In the genomic region with DNA sequence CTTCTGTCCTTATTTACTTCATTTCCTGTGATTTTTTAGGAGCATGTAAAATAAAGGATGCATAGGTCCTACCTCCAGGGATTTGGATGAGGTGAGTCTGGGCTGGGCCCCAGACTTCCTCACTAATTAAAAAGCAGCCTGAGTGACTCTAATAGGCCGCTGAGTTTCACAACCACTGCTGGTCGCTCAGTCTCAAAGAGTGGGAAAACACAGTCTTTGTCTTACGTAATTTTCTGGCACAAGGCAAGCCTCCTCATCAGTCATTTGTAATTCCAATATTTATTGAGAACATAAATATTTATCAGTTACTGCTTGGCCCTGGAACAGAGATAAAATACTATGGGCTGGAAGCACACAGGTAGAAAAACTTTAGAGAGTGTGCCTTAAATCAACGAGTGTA, we compare ENCODE assay signal across 24 cellular contexts.
A peak's percentile ranks its signal among the peaks of the same experiment; 100 is the strongest.
DNase-seq lines count a peak whose midpoint lies in the region; ATAC-seq, FAIRE-seq and TF ChIP-seq lines count a peak whose summit lies in the region.
"Had no signal": no experiment of that assay in that cellular context is flagged by ENCODE, and none has a peak within 500 bp of the region (broad histone marks: within the 10 kb centered on the region; RNA-seq: fewer than 3 reads in every experiment).

No MANE protein-coding gene starts in this region.

- no peak overlapping the region for H3K4me3 Mint-ChIP-seq in GM23338
- H3K4me3 Mint-ChIP-seq in CD14-positive monocyte = no peak overlapping the region
- H3K4me3 Mint-ChIP-seq: activated naive CD8-positive, alpha-beta T cell treated with anti-CD3 and anti-CD28 coated beads for 36 hours; CD4-positive, alpha-beta memory T cell; endodermal cell; naive B cell; T-cell had no signal

- FAIRE-seq in pancreas (lab: Jason Lieb, UNC) = no peak
- FAIRE-seq: GM19239 had no signal

- no peak for TF ChIP-seq CTCF in GM23338 (conservative IDR thresholded peaks at IDR 0.05; ENCODE audit: low read depth in 2 of 2)
- no peak for TF ChIP-seq CTCF in RWPE2 (IDR thresholded peaks at IDR 0.05; ENCODE audit: poor library complexity, severe bottlenecking)
- TF ChIP-seq CTCF in epithelial cell of esophagus (IDR thresholded peaks at IDR 0.05; ENCODE audit: insufficient read depth, low read depth, low read length, missing control alignments) = no peak
- no peak for TF ChIP-seq CTCF in pancreas (IDR thresholded peaks at IDR 0.05)
- TF ChIP-seq CTCF in CD14-positive monocyte (IDR thresholded peaks at IDR 0.05) = no peak
- TF ChIP-seq CTCF in uterus (IDR thresholded peaks at IDR 0.05) = no peak

- no peak overlapping the region for H3K4me2 ChIP-seq in GM23338

- no peak for DNase-seq in GM23338 (ENCODE audit: low spot score)
- no peak for DNase-seq in RWPE2 (ENCODE audit: low spot score)
- peak; percentile 76 for DNase-seq in epithelial cell of esophagus (ENCODE audit: low read depth)
- DNase-seq in pancreas = peak in 4 of 6 donors; percentile 27 to 55 (median 44)
- DNase-seq in CD14-positive monocyte (ENCODE audit: low spot score) = no peak
- no peak for DNase-seq in globus pallidus (ENCODE audit: low spot score)
- DNase-seq in uterus = no peak
- no peak for DNase-seq in NK-92 (lab: John Stamatoyannopoulos, UW; ENCODE audit: unreplicated experiment)
- DNase-seq: activated CD4-positive, alpha-beta T cell treated with anti-CD3 and anti-CD28 coated beads for 48 hours; activated naive CD8-positive, alpha-beta T cell treated with anti-CD3 and anti-CD28 coated beads for 36 hours; CD4-positive, alpha-beta memory T cell; colonic mucosa; endodermal cell; foreskin keratinocyte; KG1; naive B cell; NCI-H1105; NCI-H2107; NCI-H510A treated with DMSO at 0.1 percent for 48 hours; T-cell had no signal

- TF ChIP-seq POLR2A in uterus (IDR thresholded peaks at IDR 0.05) = no peak

- H3K27me3 ChIP-seq in GM23338 (ENCODE audit: insufficient read depth) (no peaks in the 10 kb centered on the region), RWPE2 (ENCODE audit: insufficient read depth, poor library complexity, severe bottlenecking) (no peaks in the 10 kb centered on the region), pancreas (no peaks in the 10 kb centered on the region), uterus (no peaks in the 10 kb centered on the region)
- H3K27me3 ChIP-seq: colonic mucosa, foreskin keratinocyte had no signal

- 0 out of 2 replicates have a peak overlapping the region, but pooled peaks have one; percentile 72 for H2AFZ ChIP-seq in GM23338

- no peaks in the 10 kb centered on the region for H3K9me3 ChIP-seq in RWPE2 (ENCODE audit: severe bottlenecking)
- H3K9me3 ChIP-seq in pancreas = no peaks in the 10 kb centered on the region
- no peaks in the 10 kb centered on the region for H3K9me3 ChIP-seq in uterus
- H3K9me3 ChIP-seq: colonic mucosa, thoracic aorta had no signal

- no peak overlapping the region for H3K27ac ChIP-seq in GM23338 (ENCODE audit: low read depth)
- H3K27ac ChIP-seq in RWPE2 (ENCODE audit: poor library complexity, severe bottlenecking) = no peak overlapping the region
- peak overlapping the region in 2 of 4 donors; percentile 45 to 51 for H3K27ac ChIP-seq in pancreas
- H3K27ac ChIP-seq in uterus = no peak overlapping the region
- H3K27ac ChIP-seq: colonic mucosa, foreskin keratinocyte, thoracic aorta had no signal

- H4K20me1 ChIP-seq in GM23338 (replicated peaks; ENCODE audit: insufficient read depth) = no peaks in the 10 kb centered on the region

- H3K27me3 Mint-ChIP-seq in GM23338 (ENCODE audit: insufficient read depth, low read depth, poor library complexity) = no peaks in the 10 kb centered on the region
- H3K27me3 Mint-ChIP-seq in CD14-positive monocyte (ENCODE audit: low read depth in 3 of 3) = no peaks in the 10 kb centered on the region
- H3K27me3 Mint-ChIP-seq: activated naive CD8-positive, alpha-beta T cell treated with anti-CD3 and anti-CD28 coated beads for 36 hours; CD4-positive, alpha-beta memory T cell had no signal

- intact Hi-C loops in pancreas (cut with DNase I) = no loop called here
- intact Hi-C loops in CD14-positive monocyte (cut with micrococcal nuclease) = no loop called here
- intact Hi-C loops in uterus (cut with DNase I; ENCODE audit: low total_unique reads) = no loop called here

- ATAC-seq in GM23338 (no peak), RWPE2 (ENCODE audit: low read depth) (peak; percentile 45; the same call in 1 of the 3 replicates), pancreas (peak; percentile 85 to 92 (median 90))
- ATAC-seq: foreskin keratinocyte, right cardiac atrium, Right ventricle myocardium inferior, T-cell had no signal

- H3K9me3 Mint-ChIP-seq in GM23338 (no peaks in the 10 kb centered on the region; the same call in 2 of the 3 replicates), CD14-positive monocyte (peaks cover 0 to 5% (median 2%) of the 10 kb centered on the region in 7 donors)
- H3K9me3 Mint-ChIP-seq: T-cell had no signal

- H3F3A ChIP-seq in GM23338 (replicated peaks; ENCODE audit: low read depth) = no peaks in the 10 kb centered on the region

- H3K4me1 ChIP-seq in GM23338 (ENCODE audit: insufficient read depth) = no peaks in the 10 kb centered on the region
- H3K4me1 ChIP-seq in RWPE2 (ENCODE audit: insufficient read depth, poor library complexity, severe bottlenecking) = peaks cover 6% of the 10 kb centered on the region
- peaks cover 10 to 21% (median 20%) of the 10 kb centered on the region in 3 donors for H3K4me1 ChIP-seq in pancreas
- H3K4me1 ChIP-seq in uterus = no peaks in the 10 kb centered on the region
- H3K4me1 ChIP-seq: colonic mucosa had no signal

- H3K27ac Mint-ChIP-seq in GM23338 = no peak overlapping the region
- H3K27ac Mint-ChIP-seq in CD14-positive monocyte = no peak overlapping the region
- H3K27ac Mint-ChIP-seq: activated naive CD8-positive, alpha-beta T cell treated with anti-CD3 and anti-CD28 coated beads for 36 hours; CD4-positive, alpha-beta memory T cell; endodermal cell; naive B cell; T-cell had no signal

- 0 out of 2 replicates have a peak, but pooled peaks cover 9% of the 10 kb centered on the region for H3K9me2 ChIP-seq in GM23338 (ENCODE audit: insufficient read depth)

- H3K4me3 ChIP-seq in GM23338 (no peak overlapping the region), RWPE2 (ENCODE audit: severe bottlenecking) (no peak overlapping the region), epithelial cell of esophagus (ENCODE audit: low read length) (no peak overlapping the region), pancreas (no peak overlapping the region), uterus (no peak overlapping the region)
- H3K4me3 ChIP-seq: colonic mucosa, thoracic aorta had no signal

- peaks cover 12% of the 10 kb centered on the region; the same call in 2 of the 3 replicates for H3K4me1 Mint-ChIP-seq in GM23338
- H3K4me1 Mint-ChIP-seq in CD14-positive monocyte = peaks cover 1% of the 10 kb centered on the region
- H3K4me1 Mint-ChIP-seq: activated naive CD8-positive, alpha-beta T cell treated with anti-CD3 and anti-CD28 coated beads for 36 hours; CD4-positive, alpha-beta memory T cell had no signal

- H3K36me3 ChIP-seq in GM23338 (ENCODE audit: insufficient read depth) (no peaks in the 10 kb centered on the region), RWPE2 (ENCODE audit: low read depth) (no peaks in the 10 kb centered on the region), pancreas (no peaks in the 10 kb centered on the region), uterus (no peaks in the 10 kb centered on the region)
- H3K36me3 ChIP-seq: colonic mucosa, thoracic aorta had no signal

- no peaks in the 10 kb centered on the region for H3K79me2 ChIP-seq in GM23338 (replicated peaks; ENCODE audit: insufficient read depth)

- WGBS in pancreas, 2 donors = 6 to 9% methylated on average over 4 of the region's 4 CpGs

- H3K36me3 Mint-ChIP-seq in GM23338 (ENCODE audit: low read depth) (no peaks in the 10 kb centered on the region; the same call in 2 of the 3 replicates), CD14-positive monocyte (no peaks in the 10 kb centered on the region)
- H3K36me3 Mint-ChIP-seq: CD4-positive, alpha-beta memory T cell; naive B cell; T-cell had no signal

TF ChIP-seq in GM23338, 12 proteins besides CTCF, POLR2A, EP300 and RAD21 (continues in another document):
- TF ChIP-seq EZH2phosphoT487 (IDR thresholded peaks at IDR 0.05; ENCODE audit: unreplicated experiment) (no peak), EZH2 (IDR thresholded peaks at IDR 0.05; ENCODE audit: low read depth, unreplicated experiment) (no peak), JUNB (IDR thresholded peaks at IDR 0.05; ENCODE audit: unreplicated experiment) (no peak), STAT1 (IDR thresholded peaks at IDR 0.05; ENCODE audit: unreplicated experiment) (no peak), CREB1 (CRISPR knock-in tag; IDR thresholded peaks at IDR 0.05; ENCODE audit: low read depth) (no peak), POLR2AphosphoS5 (IDR thresholded peaks at IDR 0.05; ENCODE audit: low read depth) (no peak), NANOG (IDR thresholded peaks at IDR 0.05; ENCODE audit: borderline replicate concordance) (no peak)
- TF ChIP-seq, protein P1, sequence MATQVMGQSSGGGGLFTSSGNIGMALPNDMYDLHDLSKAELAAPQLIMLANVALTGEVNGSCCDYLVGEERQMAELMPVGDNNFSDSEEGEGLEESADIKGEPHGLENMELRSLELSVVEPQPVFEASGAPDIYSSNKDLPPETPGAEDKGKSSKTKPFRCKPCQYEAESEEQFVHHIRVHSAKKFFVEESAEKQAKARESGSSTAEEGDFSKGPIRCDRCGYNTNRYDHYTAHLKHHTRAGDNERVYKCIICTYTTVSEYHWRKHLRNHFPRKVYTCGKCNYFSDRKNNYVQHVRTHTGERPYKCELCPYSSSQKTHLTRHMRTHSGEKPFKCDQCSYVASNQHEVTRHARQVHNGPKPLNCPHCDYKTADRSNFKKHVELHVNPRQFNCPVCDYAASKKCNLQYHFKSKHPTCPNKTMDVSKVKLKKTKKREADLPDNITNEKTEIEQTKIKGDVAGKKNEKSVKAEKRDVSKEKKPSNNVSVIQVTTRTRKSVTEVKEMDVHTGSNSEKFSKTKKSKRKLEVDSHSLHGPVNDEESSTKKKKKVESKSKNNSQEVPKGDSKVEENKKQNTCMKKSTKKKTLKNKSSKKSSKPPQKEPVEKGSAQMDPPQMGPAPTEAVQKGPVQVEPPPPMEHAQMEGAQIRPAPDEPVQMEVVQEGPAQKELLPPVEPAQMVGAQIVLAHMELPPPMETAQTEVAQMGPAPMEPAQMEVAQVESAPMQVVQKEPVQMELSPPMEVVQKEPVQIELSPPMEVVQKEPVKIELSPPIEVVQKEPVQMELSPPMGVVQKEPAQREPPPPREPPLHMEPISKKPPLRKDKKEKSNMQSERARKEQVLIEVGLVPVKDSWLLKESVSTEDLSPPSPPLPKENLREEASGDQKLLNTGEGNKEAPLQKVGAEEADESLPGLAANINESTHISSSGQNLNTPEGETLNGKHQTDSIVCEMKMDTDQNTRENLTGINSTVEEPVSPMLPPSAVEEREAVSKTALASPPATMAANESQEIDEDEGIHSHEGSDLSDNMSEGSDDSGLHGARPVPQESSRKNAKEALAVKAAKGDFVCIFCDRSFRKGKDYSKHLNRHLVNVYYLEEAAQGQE (IDR thresholded peaks at IDR 0.05; ENCODE audit: unreplicated experiment) = no peak

Comparison
In these comparisons a context has a peak if more than half of its experiments do, and no peak if none do; other contexts are left out.
1. DNase-seq: peak in epithelial cell of esophagus (single experiment) and pancreas (4 of 6); none in GM23338 (single experiment), RWPE2 (single experiment), CD14-positive monocyte (single experiment), globus pallidus (single experiment), uterus (0 of 2) and NK-92 (single experiment).